ENCODE assay signal across 8 cellular contexts in the genomic region with DNA sequence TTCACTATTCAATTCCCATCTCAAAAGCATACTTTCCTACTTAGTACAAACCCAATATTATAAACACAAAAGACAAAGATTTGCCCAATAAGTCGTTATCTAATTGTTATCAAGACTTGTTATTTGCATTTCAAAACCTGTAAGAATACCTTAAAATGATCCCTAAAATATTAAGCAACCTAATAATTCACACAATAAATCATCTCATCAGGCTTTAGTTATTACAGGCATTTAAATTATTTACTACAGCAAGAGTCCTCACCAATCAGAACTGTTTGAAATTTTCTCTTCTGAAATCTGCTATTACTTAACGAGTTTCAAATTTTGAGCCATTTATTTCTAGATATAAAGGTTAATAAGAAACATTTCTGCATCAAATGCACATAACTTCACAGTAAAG. TPM values are rescaled to one million over a fixed set of nuclear protein-coding genes. Genes with fewer than 3 reads are reported as not detected.
DNase-seq lines count a peak whose midpoint lies in the region; ATAC-seq and TF ChIP-seq lines count a peak whose summit lies in the region.

No MANE protein-coding gene starts in this region.

- ATAC-seq in SK-N-SH treated with all-trans-retinoic acid at 6 μM for 48 hours (no peak), activated B cell treated with CpG ODN at 0.5 μM for 24 hours (ENCODE audit: low read depth) (no peak)
- ATAC-seq in activated CD8-positive, alpha-beta memory T cell treated with anti-CD3 and anti-CD28 coated beads, Interleukin-2, amount 10 ng/mL, durations not matched to agents 7 days and 5 days: no peak

- intact Hi-C loops in activated B cell treated with CpG ODN at 0.5 μM for 24 hours (cut with micrococcal nuclease): loop anchor here (2.0 to 5.0 kb wide), 8 partner anchors 15 to 856 kb away; a partner anchor contains a TSS

- H3K9me3 Mint-ChIP-seq in activated B cell treated with CpG ODN at 0.5 μM for 24 hours: no peaks in the 10 kb centered on the region
- no peaks in the 10 kb centered on the region for H3K9me3 Mint-ChIP-seq in activated CD8-positive, alpha-beta memory T cell treated with anti-CD3 and anti-CD28 coated beads, Interleukin-2, amount 10 ng/mL, durations not matched to agents 7 days and 5 days (ENCODE audit: low read depth)

- H3K27ac ChIP-seq in SK-N-SH (ENCODE audit: low read depth in 2 of 2, low read length in 1 of 2) (peak overlapping the region; percentile 81 to 97; a peak in 3 of 4 replicates), substantia nigra (ENCODE audit: low read depth, low read length, poor library complexity, severe bottlenecking) (peak overlapping the region; percentile 96)

- DNase-seq in SK-N-SH (no peak), activated B cell treated with CpG ODN at 0.5 μM for 24 hours (no peak), substantia nigra (lab: John Stamatoyannopoulos, UW) (no peak), COLO668 (lab: John Stamatoyannopoulos, UW; ENCODE audit: unreplicated experiment) (no peak), KG1 (lab: John Stamatoyannopoulos, UW) (no peak)
- no peak for DNase-seq in activated CD8-positive, alpha-beta memory T cell treated with anti-CD3 and anti-CD28 coated beads, Interleukin-2, amount 10 ng/mL, durations not matched to agents 7 days and 5 days

- no peak for TF ChIP-seq RAD21 in SK-N-SH (IDR thresholded peaks at IDR 0.05; ENCODE audit: low read length)

- H3K9ac ChIP-seq in SK-N-SH (peak overlapping the region; percentile 81; the same call in 1 of the 2 replicates), iPS-15b (ENCODE audit: low read depth, low read length) (no peak overlapping the region)

- peak overlapping the region; percentile 92 for H3K27ac Mint-ChIP-seq in activated B cell treated with CpG ODN at 0.5 μM for 24 hours
- H3K27ac Mint-ChIP-seq in activated CD8-positive, alpha-beta memory T cell treated with anti-CD3 and anti-CD28 coated beads, Interleukin-2, amount 10 ng/mL, durations not matched to agents 7 days and 5 days: no peak overlapping the region

- peak overlapping the region; percentile 89 for H3K4me2 ChIP-seq in SK-N-SH

- H3K4me3 ChIP-seq in SK-N-SH (ENCODE audit: low read depth in 2 of 2, low read length in 1 of 2): peak overlapping the region; percentile 84 to 93
- H3K4me3 ChIP-seq in iPS-15b (ENCODE audit: low read depth, low read length): peak overlapping the region; percentile 96

- no peaks in the 10 kb centered on the region for H3K27me3 Mint-ChIP-seq in activated B cell treated with CpG ODN at 0.5 μM for 24 hours
- peaks cover 18% of the 10 kb centered on the region for H3K27me3 Mint-ChIP-seq in activated CD8-positive, alpha-beta memory T cell treated with anti-CD3 and anti-CD28 coated beads, Interleukin-2, amount 10 ng/mL, durations not matched to agents 7 days and 5 days

- H3K79me2 ChIP-seq in SK-N-SH (ENCODE audit: insufficient read depth): peaks cover 57% of the 10 kb centered on the region

- peaks cover 8% of the 10 kb centered on the region for H3K36me3 Mint-ChIP-seq in activated B cell treated with CpG ODN at 0.5 μM for 24 hours (ENCODE audit: low read depth)
- H3K36me3 Mint-ChIP-seq in activated CD8-positive, alpha-beta memory T cell treated with anti-CD3 and anti-CD28 coated beads, Interleukin-2, amount 10 ng/mL, durations not matched to agents 7 days and 5 days: no peaks in the 10 kb centered on the region

- CTCF ChIA-PET in SK-N-SH (lab: Yijun Ruan, JAX) (no interaction called here), activated B cell treated with CpG ODN at 0.5 μM for 24 hours (lab: Charles Lee) (no interaction called here)
- CTCF ChIA-PET in activated CD8-positive, alpha-beta memory T cell treated with anti-CD3 and anti-CD28 coated beads, Interleukin-2, amount 10 ng/mL, durations not matched to agents 7 days and 5 days (lab: Charles Lee): no interaction called here

- peaks cover 0 to 5% of the 10 kb centered on the region in 2 experiments for H3K36me3 ChIP-seq in SK-N-SH (replicated peaks in 1 of 2; ENCODE audit: control insufficient read depth in 1 of 2, insufficient read depth in 2 of 2, low read length in 1 of 2)
- H3K36me3 ChIP-seq in iPS-15b (ENCODE audit: control insufficient read depth, insufficient read depth, low read length): no peaks in the 10 kb centered on the region

- TF ChIP-seq CTCF in SK-N-SH (IDR thresholded peaks at IDR 0.05): no peak
- no peak for TF ChIP-seq CTCF in activated B cell treated with CpG ODN at 0.5 μM for 24 hours (IDR thresholded peaks at IDR 0.05)

- no peaks in the 10 kb centered on the region; the same call in 1 of the 2 replicates for H3K9me3 ChIP-seq in SK-N-SH
- no peaks in the 10 kb centered on the region for H3K9me3 ChIP-seq in iPS-15b (ENCODE audit: control insufficient read depth, insufficient read depth, low read length)

- no peak for TF ChIP-seq EP300 in SK-N-SH (IDR thresholded peaks at IDR 0.05; ENCODE audit: borderline replicate concordance in 1 of 2, low read depth in 1 of 2, low read length in 1 of 2)

- peaks cover 3% of the 10 kb centered on the region for H3F3A ChIP-seq in SK-N-SH (replicated peaks; ENCODE audit: insufficient read depth)

- 0% methylated on average over 2 of the region's 2 CpGs for WGBS in SK-N-SH (ENCODE audit: low lambda C conversion rate)

- peak overlapping the region; percentile 85 for H2AFZ ChIP-seq in SK-N-SH (ENCODE audit: low read depth)

- POLR2A ChIA-PET in SK-N-SH (lab: Yijun Ruan, JAX) (no interaction called here), activated B cell treated with CpG ODN at 0.5 μM for 24 hours (lab: Charles Lee) (no interaction called here)

- H3K4me1 ChIP-seq in SK-N-SH (ENCODE audit: control insufficient read depth in 1 of 2, insufficient read depth in 2 of 2, low read depth in 1 of 2, low read length in 1 of 2) (peaks cover 4 to 12% of the 10 kb centered on the region in 2 experiments; a peak in 3 of 4 replicates), iPS-15b (ENCODE audit: control insufficient read depth, insufficient read depth, low read length) (peaks cover 5% of the 10 kb centered on the region)

- H3K27me3 ChIP-seq in SK-N-SH (ENCODE audit: insufficient read depth) (no peaks in the 10 kb centered on the region), iPS-15b (ENCODE audit: control insufficient read depth, insufficient read depth, low read length) (no peaks in the 10 kb centered on the region)

- H3K4me3 Mint-ChIP-seq in activated B cell treated with CpG ODN at 0.5 μM for 24 hours: peak overlapping the region; percentile 95
- H3K4me3 Mint-ChIP-seq in activated CD8-positive, alpha-beta memory T cell treated with anti-CD3 and anti-CD28 coated beads, Interleukin-2, amount 10 ng/mL, durations not matched to agents 7 days and 5 days: no peak overlapping the region

- H3K9me2 ChIP-seq in SK-N-SH: no peaks in the 10 kb centered on the region; the same call in 1 of the 2 replicates

- no peaks in the 10 kb centered on the region for H4K20me1 ChIP-seq in SK-N-SH (ENCODE audit: insufficient read depth)

- peaks cover 46% of the 10 kb centered on the region for H3K4me1 Mint-ChIP-seq in activated B cell treated with CpG ODN at 0.5 μM for 24 hours
- peaks cover 26% of the 10 kb centered on the region for H3K4me1 Mint-ChIP-seq in activated CD8-positive, alpha-beta memory T cell treated with anti-CD3 and anti-CD28 coated beads, Interleukin-2, amount 10 ng/mL, durations not matched to agents 7 days and 5 days

TF ChIP-seq in SK-N-SH, 30 proteins besides CTCF, POLR2A, EP300 and RAD21 (continues in another document):
- TF ChIP-seq, protein P1, sequence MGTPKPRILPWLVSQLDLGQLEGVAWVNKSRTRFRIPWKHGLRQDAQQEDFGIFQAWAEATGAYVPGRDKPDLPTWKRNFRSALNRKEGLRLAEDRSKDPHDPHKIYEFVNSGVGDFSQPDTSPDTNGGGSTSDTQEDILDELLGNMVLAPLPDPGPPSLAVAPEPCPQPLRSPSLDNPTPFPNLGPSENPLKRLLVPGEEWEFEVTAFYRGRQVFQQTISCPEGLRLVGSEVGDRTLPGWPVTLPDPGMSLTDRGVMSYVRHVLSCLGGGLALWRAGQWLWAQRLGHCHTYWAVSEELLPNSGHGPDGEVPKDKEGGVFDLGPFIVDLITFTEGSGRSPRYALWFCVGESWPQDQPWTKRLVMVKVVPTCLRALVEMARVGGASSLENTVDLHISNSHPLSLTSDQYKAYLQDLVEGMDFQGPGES (IDR thresholded peaks at IDR 0.05; ENCODE audit: low read depth, low read length): no peak
- TF ChIP-seq FOSL2 (IDR thresholded peaks at IDR 0.05; ENCODE audit: borderline replicate concordance, low read depth) (no peak), FOXM1 (IDR thresholded peaks at IDR 0.05; ENCODE audit: low read depth) (no peak), CHD2 (IDR thresholded peaks at IDR 0.05; ENCODE audit: low read length, partially characterized antibody) (no peak), RFX5 (IDR thresholded peaks at IDR 0.05; ENCODE audit: low read length) (no peak), SMC3 (IDR thresholded peaks at IDR 0.05; ENCODE audit: low read depth, low read length) (no peak), YY1 (IDR thresholded peaks at IDR 0.05; ENCODE audit: low read depth) (no peak)

TF ChIP-seq in SK-N-SH treated with all-trans-retinoic acid at 6 μM for 48 hours, 23 proteins besides CTCF, POLR2A, EP300 and RAD21 (continues in another document):
- no peak for TF ChIP-seq ESRRG (CRISPR knock-in tag; IDR thresholded peaks at IDR 0.05)
- TF ChIP-seq ZNF70 (CRISPR knock-in tag; IDR thresholded peaks at IDR 0.05): no peak
- TF ChIP-seq ZNF565 (CRISPR knock-in tag; conservative IDR thresholded peaks at IDR 0.05; ENCODE audit: low read depth): no peak
- TF ChIP-seq ZFP3 (CRISPR knock-in tag; IDR thresholded peaks at IDR 0.05): no peak
- no peak for TF ChIP-seq PPARA (CRISPR knock-in tag; IDR thresholded peaks at IDR 0.05; ENCODE audit: borderline replicate concordance)
- no peak for TF ChIP-seq BACH2 (CRISPR knock-in tag; IDR thresholded peaks at IDR 0.05; ENCODE audit: borderline replicate concordance)
- no peak for TF ChIP-seq ZFP30 (CRISPR knock-in tag; IDR thresholded peaks at IDR 0.05)
- no peak for TF ChIP-seq OSR1 (CRISPR knock-in tag; IDR thresholded peaks at IDR 0.05)

RNA-seq across cellular contexts. Expression of a gene that starts 1.6 kb away (rescaled TPM):
- polyA plus RNA-seq in SK-N-SH (2012; rRNA removed): 7.0 and 10.1 TPM in 2 replicates
- 9.0 and 9.2 TPM in 2 replicates for polyA plus RNA-seq in SK-N-SH (2012; cell fraction: cytosol; rRNA removed)
- 11.7 and 21.7 TPM in 2 replicates for polyA plus RNA-seq in SK-N-SH (2012; cell fraction: nucleus; rRNA removed)
- total RNA-seq in activated B cell treated with CpG ODN at 0.5 μM for 24 hours: 25.6 and 35.6 TPM in 2 replicates
- 10 to 100 TPM; 10.9 to 15.9 TPM for total RNA-seq in activated CD8-positive, alpha-beta memory T cell treated with anti-CD3 and anti-CD28 coated beads, Interleukin-2, amount 10 ng/mL, durations not matched to agents 7 days and 5 days
